In the genomic region with DNA sequence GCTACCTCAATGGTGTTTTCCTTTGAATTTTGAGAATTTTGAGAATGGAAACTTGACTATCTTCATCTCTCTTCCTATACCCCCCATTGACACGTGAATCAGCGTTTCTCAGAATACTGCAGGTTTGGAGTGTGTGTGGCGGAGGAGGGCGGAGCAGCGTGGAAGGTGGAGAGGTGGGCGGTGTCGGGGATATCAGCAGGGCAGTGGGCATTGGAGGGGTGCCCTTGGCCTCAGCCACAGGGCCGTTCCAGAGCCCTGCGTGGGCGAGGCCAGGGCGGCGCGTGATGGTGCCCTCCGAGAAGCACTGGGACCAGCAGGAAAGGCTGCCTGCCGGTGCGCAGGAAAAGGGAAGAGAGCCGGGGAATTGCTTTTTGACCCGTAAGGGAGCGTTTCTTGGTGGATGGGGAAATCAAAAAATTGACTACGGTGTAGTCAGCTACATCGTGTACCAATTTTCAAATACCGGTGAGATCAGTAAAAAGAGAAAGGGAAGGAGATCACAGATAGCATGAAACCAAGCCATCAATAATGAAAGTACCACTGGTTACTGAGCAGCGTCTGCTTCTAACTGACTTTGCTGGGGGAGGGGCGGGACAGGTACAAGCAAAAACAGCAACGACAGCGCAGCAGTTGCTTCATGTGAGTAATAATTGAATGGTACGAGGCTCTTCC, we compare ENCODE assay signal across 9 cellular contexts.
DNase-seq lines count a peak whose midpoint lies in the region; ATAC-seq, FAIRE-seq and TF ChIP-seq lines count a peak whose summit lies in the region.
"Had no signal": no experiment of that assay in that cellular context is flagged by ENCODE, and none has a peak within 500 bp of the region (broad histone marks: within the 10 kb centered on the region; RNA-seq: fewer than 3 reads in every experiment).

No MANE protein-coding gene starts in this region.

- 69 to 79% (median 73%) methylated on average over 26 to 27 of the region's 27 CpGs for WGBS in small intestine, 3 donors

- intact Hi-C loops in CD14-positive monocyte (cut with micrococcal nuclease): no loop called here

- peaks cover 18 to 28% (median 22%) of the 10 kb centered on the region in 3 donors for H3K27me3 Mint-ChIP-seq in CD14-positive monocyte (ENCODE audit: low read depth in 3 of 3)
- peaks cover 34% of the 10 kb centered on the region for H3K27me3 Mint-ChIP-seq in activated naive CD4-positive, alpha-beta T cell treated with anti-CD3 and anti-CD28 coated beads, Interleukin-2, amount 10 ng/mL, durations not matched to agents 7 days and 5 days

- H3K27ac ChIP-seq in small intestine (ENCODE audit: low read depth in 1 of 2, low read length in 1 of 2): no peak overlapping the region

- H3K4me3 Mint-ChIP-seq in CD14-positive monocyte: peak overlapping the region; percentile 40 to 44
- peak overlapping the region; percentile 49 for H3K4me3 Mint-ChIP-seq in activated naive CD4-positive, alpha-beta T cell treated with anti-CD3 and anti-CD28 coated beads, Interleukin-2, amount 10 ng/mL, durations not matched to agents 7 days and 5 days

- H3K36me3 Mint-ChIP-seq in CD14-positive monocyte: no peaks in the 10 kb centered on the region
- peaks cover 3% of the 10 kb centered on the region for H3K36me3 Mint-ChIP-seq in activated naive CD4-positive, alpha-beta T cell treated with anti-CD3 and anti-CD28 coated beads, Interleukin-2, amount 10 ng/mL, durations not matched to agents 7 days and 5 days

- peak; percentile 78 for ATAC-seq in GM19467 (IDR thresholded peaks at IDR 0.05; ENCODE audit: unreplicated experiment)
- peak; percentile 68 for ATAC-seq in HG03469 (IDR thresholded peaks at IDR 0.05; ENCODE audit: unreplicated experiment)

- no peak overlapping the region for H3K4me3 ChIP-seq in BE2C (ENCODE audit: low read depth, low read length)
- H3K4me3 ChIP-seq in small intestine (ENCODE audit: low read depth in 1 of 2, low read length in 2 of 2): peak overlapping the region in 1 of 2 donors; percentile 35

- FAIRE-seq in small intestine (lab: Jason Lieb, UNC): no peak

- no peaks in the 10 kb centered on the region for H3K36me3 ChIP-seq in BE2C
- H3K36me3 ChIP-seq in small intestine (ENCODE audit: control insufficient read depth in 2 of 2, insufficient read depth in 2 of 2, low read length in 2 of 2): no peaks in the 10 kb centered on the region

- H3K27me3 ChIP-seq in BE2C (peaks cover 48% of the 10 kb centered on the region), small intestine (ENCODE audit: control insufficient read depth in 2 of 2, insufficient read depth in 2 of 2, low read length in 2 of 2) (peaks cover 0 to 5% of the 10 kb centered on the region in 2 donors)

- peaks cover 22% of the 10 kb centered on the region for H3K4me1 Mint-ChIP-seq in CD14-positive monocyte
- peaks cover 36% of the 10 kb centered on the region for H3K4me1 Mint-ChIP-seq in activated naive CD4-positive, alpha-beta T cell treated with anti-CD3 and anti-CD28 coated beads, Interleukin-2, amount 10 ng/mL, durations not matched to agents 7 days and 5 days

- peak overlapping the region in 1 of 7 donors; percentile 33 for H3K27ac Mint-ChIP-seq in CD14-positive monocyte
- H3K27ac Mint-ChIP-seq in activated naive CD4-positive, alpha-beta T cell treated with anti-CD3 and anti-CD28 coated beads, Interleukin-2, amount 10 ng/mL, durations not matched to agents 7 days and 5 days: no peak overlapping the region

- peaks cover 4 to 11% (median 7%) of the 10 kb centered on the region in 7 donors for H3K9me3 Mint-ChIP-seq in CD14-positive monocyte
- H3K9me3 Mint-ChIP-seq in activated naive CD4-positive, alpha-beta T cell treated with anti-CD3 and anti-CD28 coated beads, Interleukin-2, amount 10 ng/mL, durations not matched to agents 7 days and 5 days: peaks cover 8% of the 10 kb centered on the region

- H3K4me1 ChIP-seq in BE2C (no peaks in the 10 kb centered on the region), small intestine (ENCODE audit: control insufficient read depth in 2 of 2, insufficient read depth in 1 of 2, low read depth in 1 of 2, low read length in 1 of 2) (no peaks in the 10 kb centered on the region)

- TF ChIP-seq CTCF in CD14-positive monocyte (IDR thresholded peaks at IDR 0.05) (no peak), BE2C (IDR thresholded peaks at IDR 0.05; ENCODE audit: low read depth, low read length) (no peak)

- no peaks in the 10 kb centered on the region for H3K9me3 ChIP-seq in BE2C
- H3K9me3 ChIP-seq in small intestine (ENCODE audit: control insufficient read depth, low read depth): no peaks in the 10 kb centered on the region

- CTCF ChIA-PET in activated naive CD4-positive, alpha-beta T cell treated with anti-CD3 and anti-CD28 coated beads, Interleukin-2, amount 10 ng/mL, durations not matched to agents 7 days and 5 days (lab: Charles Lee): interaction anchor here (0.9 kb wide), 1 partner anchor 18 kb away, joined by 3 read pairs; no protein-coding TSS in a partner anchor

- no peak for DNase-seq in CD14-positive monocyte (ENCODE audit: low spot score)
- peak; percentile 64 for DNase-seq in activated naive CD4-positive, alpha-beta T cell treated with anti-CD3 and anti-CD28 coated beads, Interleukin-2, amount 10 ng/mL, durations not matched to agents 7 days and 5 days
- DNase-seq in HPDE6-E6E7 (ENCODE audit: extremely low spot score): no peak
- no peak for DNase-seq in BE2C
- no peak for DNase-seq in DMS79 treated with DMSO at 0.1 percent for 48 hours (lab: John Stamatoyannopoulos, UW)
- no peak for DNase-seq in small intestine
- DNase-seq: IMR-90 had no signal
